ENCODE assay signal across 28 cellular contexts in the genomic region with DNA sequence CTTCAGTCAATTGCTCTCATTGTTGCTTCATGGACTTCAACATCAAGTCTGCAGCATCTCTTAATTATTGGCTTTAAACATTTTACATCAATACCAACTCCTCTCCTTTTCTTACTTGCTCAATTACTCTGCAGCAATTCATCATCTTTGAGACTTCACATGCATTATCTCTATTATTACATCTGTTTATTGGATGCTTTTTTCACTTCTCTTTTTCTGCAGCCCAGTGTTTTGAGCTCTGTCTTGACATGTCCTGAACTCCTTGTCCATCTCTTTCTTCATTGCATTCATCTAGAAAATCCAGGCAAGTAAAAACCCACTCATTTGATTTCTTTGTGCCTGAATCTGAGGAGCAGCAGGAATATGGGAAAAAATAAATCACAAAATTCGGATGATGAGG.
DNase-seq lines count a peak whose midpoint lies in the region; ATAC-seq and TF ChIP-seq lines count a peak whose summit lies in the region.
"Had no signal": no experiment of that assay in that cellular context is flagged by ENCODE, and none has a peak within 500 bp of the region (broad histone marks: within the 10 kb centered on the region; RNA-seq: fewer than 3 reads in every experiment).

No MANE protein-coding gene starts in this region.

- POLR2A ChIA-PET in activated CD4-positive, alpha-beta T cell treated with anti-CD3 and anti-CD28 coated beads for 36 hours (lab: Charles Lee): no interaction called here
- POLR2A ChIA-PET in GM10248 (lab: Yijun Ruan, JAX): no interaction called here

- ATAC-seq in GM21723 (IDR thresholded peaks at IDR 0.05; ENCODE audit: unreplicated experiment) (peak; percentile 70), HG03378 (IDR thresholded peaks at IDR 0.05; ENCODE audit: unreplicated experiment) (peak; percentile 82)
- no peak for ATAC-seq in activated CD4-positive, alpha-beta T cell treated with anti-CD3 and anti-CD28 coated beads for 36 hours
- ATAC-seq: PC-3, right lobe of liver had no signal

- intact Hi-C loops in activated CD4-positive, alpha-beta T cell treated with anti-CD3 and anti-CD28 coated beads for 36 hours (cut with DNase I, micrococcal nuclease): no loop called here

- H3K4me1 Mint-ChIP-seq in activated CD4-positive, alpha-beta T cell treated with anti-CD3 and anti-CD28 coated beads for 36 hours: no peaks in the 10 kb centered on the region
- H3K4me1 Mint-ChIP-seq: IgD-negative memory B cell had no signal

- H3K9me3 Mint-ChIP-seq in activated CD4-positive, alpha-beta T cell treated with anti-CD3 and anti-CD28 coated beads for 36 hours (ENCODE audit: low read depth): no peaks in the 10 kb centered on the region
- H3K9me3 Mint-ChIP-seq: IgD-negative memory B cell; T-helper 1 cell treated with Interleukin-12 subunit alpha and Interleukin-12 subunit beta and Interleukin-4 antibody, amounts not matched to agents 30 μg/mL and 1 μg/mL, for 36 hours had no signal

- peak; percentile 44 for DNase-seq in SIG-M5 treated with dmso at 0.1 percent for 504 hours (lab: John Stamatoyannopoulos, UW; ENCODE audit: unreplicated experiment)
- DNase-seq in SIG-M5 (lab: John Stamatoyannopoulos, UW): no peak
- no peak for DNase-seq in GOT3 (lab: John Stamatoyannopoulos, UW)
- no peak for DNase-seq in activated CD4-positive, alpha-beta T cell treated with anti-CD3 and anti-CD28 coated beads for 36 hours
- DNase-seq in GM10248 (ENCODE audit: extremely low spot score): no peak
- no peak for DNase-seq in stimulated activated naive CD4-positive, alpha-beta T cell treated with Interleukin-2 at 50 U/mL for 16 hours (lab: John Stamatoyannopoulos, UW)
- DNase-seq: 8988T; activated CD4-positive, alpha-beta T cell treated with anti-CD3 and anti-CD28 coated beads, Interleukin-2, amount 50 U/mL, for 48 hours; activated naive CD4-positive, alpha-beta T cell treated with Interleukin-2 at 50 U/mL for 16 hours; AML-193; amygdala; dermis blood vessel endothelial cell; DMS79; foreskin fibroblast; HFFc6; hippocampal formation; MG63; NCI-H1436; NCI-H2171; NCI-H526 treated with DMSO at 0.1 percent for 48 hours; PC-3; right lobe of liver; SHP77; stimulated activated CD8-positive, alpha-beta memory T cell treated with anti-CD3 and anti-CD28 coated beads, Interleukin-4, amount 100 ng/mL, for 48 hours had no signal

- no peak overlapping the region for H3K4me3 Mint-ChIP-seq in activated CD4-positive, alpha-beta T cell treated with anti-CD3 and anti-CD28 coated beads for 36 hours
- H3K4me3 Mint-ChIP-seq: HFFc6; IgD-negative memory B cell; T-helper 1 cell treated with Interleukin-12 subunit alpha and Interleukin-12 subunit beta and Interleukin-4 antibody, amounts not matched to agents 30 μg/mL and 1 μg/mL, for 36 hours had no signal

- peaks cover 8% of the 10 kb centered on the region for H3K27me3 Mint-ChIP-seq in activated CD4-positive, alpha-beta T cell treated with anti-CD3 and anti-CD28 coated beads for 36 hours

- CTCF ChIA-PET in activated CD4-positive, alpha-beta T cell treated with anti-CD3 and anti-CD28 coated beads for 36 hours (lab: Charles Lee): no interaction called here
- CTCF ChIA-PET in GM10248 (lab: Yijun Ruan, JAX): no interaction called here

- no peaks in the 10 kb centered on the region for H3K36me3 Mint-ChIP-seq in activated CD4-positive, alpha-beta T cell treated with anti-CD3 and anti-CD28 coated beads for 36 hours (ENCODE audit: low read depth)
- H3K36me3 Mint-ChIP-seq: IgD-negative memory B cell had no signal

- H3K27ac Mint-ChIP-seq in activated CD4-positive, alpha-beta T cell treated with anti-CD3 and anti-CD28 coated beads for 36 hours: no peak overlapping the region
- H3K27ac Mint-ChIP-seq: HFFc6; IgD-negative memory B cell; T-helper 1 cell treated with Interleukin-12 subunit alpha and Interleukin-12 subunit beta and Interleukin-4 antibody, amounts not matched to agents 30 μg/mL and 1 μg/mL, for 36 hours had no signal

- no peak for TF ChIP-seq CTCF in GM10248 (IDR thresholded peaks at IDR 0.05; ENCODE audit: control extremely low read depth, extremely low read depth, low read depth, missing control alignments)
